Comparison of ENCODE assay signal across 19 cellular contexts in the genomic region with DNA sequence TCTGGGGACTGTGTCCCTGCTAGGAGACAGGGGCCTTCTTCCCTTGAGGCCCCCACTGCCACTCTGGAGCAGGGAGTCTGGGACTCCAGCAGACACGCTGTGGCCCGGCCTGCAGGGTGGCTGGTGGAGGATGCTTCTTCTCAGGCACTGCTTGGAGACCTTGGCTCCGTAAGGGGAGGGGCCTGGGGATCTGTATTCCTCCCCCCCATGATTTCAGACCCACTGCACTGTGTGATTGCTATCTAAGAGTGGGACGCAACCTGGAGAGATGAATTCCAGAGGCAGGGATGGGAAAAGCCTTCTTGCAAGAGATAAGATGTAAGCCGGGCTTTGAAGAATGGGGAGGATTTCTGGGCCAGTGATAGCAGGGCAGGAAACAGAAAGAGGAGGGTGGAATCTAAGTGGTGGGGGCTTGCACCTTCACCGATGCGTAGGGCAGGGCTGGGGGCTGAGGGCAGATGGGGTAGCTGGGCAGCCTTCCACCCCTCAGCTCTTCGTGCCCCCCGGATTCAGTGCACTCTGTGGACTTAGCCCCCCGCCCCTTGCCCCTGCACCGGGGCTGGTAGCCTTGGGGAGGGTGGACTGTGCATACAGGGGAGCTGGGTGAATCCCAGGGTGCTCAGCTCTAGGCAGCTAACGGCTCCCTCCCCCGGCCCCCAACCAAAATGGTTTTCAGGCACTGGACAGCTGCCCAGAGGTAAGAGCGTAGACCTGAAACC. TPM values are rescaled to one million over a fixed set of nuclear protein-coding genes. Genes with fewer than 3 reads are reported as not detected.
DNase-seq lines count a peak whose midpoint lies in the region; ATAC-seq and TF ChIP-seq lines count a peak whose summit lies in the region.
"Had no signal": no experiment of that assay in that cellular context is flagged by ENCODE, and none has a peak within 500 bp of the region (broad histone marks: within the 10 kb centered on the region; RNA-seq: fewer than 3 reads in every experiment).

No MANE protein-coding gene starts in this region.

- no peak overlapping the region for H3K4me3 ChIP-seq in IMR-90 (ENCODE audit: insufficient read depth, low read depth, low read length)
- peak overlapping the region; percentile 37 for H3K4me3 ChIP-seq in endodermal cell (ENCODE audit: low read length)
- H3K4me3 ChIP-seq in neural progenitor cell = peak overlapping the region; percentile 33
- H3K4me3 ChIP-seq: breast epithelium, lung had no signal

- peaks cover 2% of the 10 kb centered on the region for H3K27me3 Mint-ChIP-seq in endodermal cell (ENCODE audit: insufficient read depth)
- peaks cover 22% of the 10 kb centered on the region for H3K27me3 Mint-ChIP-seq in neural progenitor cell (ENCODE audit: insufficient read depth, low read depth)
- H3K27me3 Mint-ChIP-seq in T-cell = peaks cover 0 to 3% of the 10 kb centered on the region in 2 donors
- H3K27me3 Mint-ChIP-seq: stimulated activated memory B cell treated with anti-CD40 and anti-IgM and Interleukin-4, amounts not matched to agents 10 μg/mL and 1 μg/mL and 100 μg/mL, for 72 hours had no signal

- in situ Hi-C loops in IMR-90 (cut with MboI; ENCODE audit: low sequenced_read_pairs) = no loop called here

- no peak for TF ChIP-seq CTCF in C4-2B (conservative IDR thresholded peaks at IDR 0.05)
- TF ChIP-seq CTCF in IMR-90 (conservative IDR thresholded peaks at IDR 0.05; ENCODE audit: low read depth, low read length) = no peak
- TF ChIP-seq CTCF in endodermal cell (conservative IDR thresholded peaks at IDR 0.05) = no peak
- TF ChIP-seq CTCF in neural progenitor cell (IDR thresholded peaks at IDR 0.05) = no peak

- H3K4me3 Mint-ChIP-seq in endodermal cell = peak overlapping the region; percentile 49
- H3K4me3 Mint-ChIP-seq in neural progenitor cell = peak overlapping the region; percentile 68
- H3K4me3 Mint-ChIP-seq in T-cell = no peak overlapping the region
- H3K4me3 Mint-ChIP-seq: T-helper 1 cell treated with Interleukin-12 subunit alpha and Interleukin-12 subunit beta and Interleukin-4 antibody, amounts not matched to agents 30 μg/mL and 1 μg/mL, for 36 hours had no signal

- ATAC-seq in IMR-90 (ENCODE audit: low read depth) (no peak), HG02623 (IDR thresholded peaks at IDR 0.05; ENCODE audit: unreplicated experiment) (no peak), GM19455 (IDR thresholded peaks at IDR 0.05; ENCODE audit: unreplicated experiment) (no peak), T-cell (replicated peaks in 1 of 4) (no peak)
- ATAC-seq: stimulated activated memory B cell treated with anti-CD40 and anti-IgM and Interleukin-4, amounts not matched to agents 10 μg/mL and 1 μg/mL and 100 μg/mL, for 72 hours had no signal

- H3K36me3 Mint-ChIP-seq in endodermal cell (ENCODE audit: low read depth) (no peaks in the 10 kb centered on the region), neural progenitor cell (no peaks in the 10 kb centered on the region), T-cell (no peaks in the 10 kb centered on the region)
- H3K36me3 Mint-ChIP-seq: stimulated activated memory B cell treated with anti-CD40 and anti-IgM and Interleukin-4, amounts not matched to agents 10 μg/mL and 1 μg/mL and 100 μg/mL, for 72 hours had no signal

- H3F3A ChIP-seq in neural progenitor cell (ENCODE audit: low read depth) = peaks cover 77% of the 10 kb centered on the region

- no peak overlapping the region for H3K23ac ChIP-seq in IMR-90 (ENCODE audit: low read depth, low read length)

- POLR2A ChIA-PET in IMR-90 (lab: Charles Lee; ENCODE audit: unreplicated experiment) (no interaction called here), T-cell (lab: Charles Lee) (no interaction called here)

- no TSS peak for BruUV-seq in IMR-90 (replicated peaks; lab: Mats Ljungman, UMichigan)

- H4K20me1 ChIP-seq in IMR-90 (ENCODE audit: insufficient read depth, low read length) (peaks cover 74% of the 10 kb centered on the region), neural progenitor cell (ENCODE audit: low read depth) (peaks cover 24% of the 10 kb centered on the region)

- H3K36me3 ChIP-seq in IMR-90 (ENCODE audit: control insufficient read depth, insufficient read depth, low read length) (no peaks in the 10 kb centered on the region), endodermal cell (ENCODE audit: control insufficient read depth, insufficient read depth, low read length) (no peaks in the 10 kb centered on the region), neural progenitor cell (no peaks in the 10 kb centered on the region)
- H3K36me3 ChIP-seq: breast epithelium had no signal

- TF ChIP-seq POLR2A in IMR-90 (IDR thresholded peaks at IDR 0.05; ENCODE audit: low read depth, low read length) = no peak

- H2BK5ac ChIP-seq in IMR-90 (ENCODE audit: low read depth, low read length, poor library complexity, severe bottlenecking) = no peak overlapping the region

- no peak overlapping the region for H3K4me2 ChIP-seq in IMR-90 (ENCODE audit: low read depth, low read length)
- peak overlapping the region; percentile 78 for H3K4me2 ChIP-seq in neural progenitor cell

- H3K27ac ChIP-seq in C4-2B (peak overlapping the region; percentile 99), IMR-90 (ENCODE audit: insufficient read depth, low read length) (no peak overlapping the region), endodermal cell (ENCODE audit: low read depth, low read length) (peak overlapping the region; percentile 86), neural progenitor cell (peak overlapping the region; percentile 59)
- H3K27ac ChIP-seq: RWPE1 had no signal

- DNase-seq in IMR-90 = no peak
- DNase-seq in endodermal cell = peak; percentile 73
- no peak for DNase-seq in neural progenitor cell (ENCODE audit: low spot score)
- DNase-seq in HuH-7.5 (ENCODE audit: low spot score) = no peak
- no peak for DNase-seq in T-cell
- DNase-seq: activated CD4-positive, CD25-positive, alpha-beta regulatory T cell; activated CD8-positive, alpha-beta memory T cell treated with anti-CD3 and anti-CD28 coated beads, Interleukin-2, amount 50 U/mL, for 48 hours; activated naive CD4-positive, alpha-beta T cell treated with anti-CD3 and anti-CD28 coated beads, Interleukin-2, amount 50 U/mL, for 16 hours; effector CD4-positive, alpha-beta T cell; HCEC 1CT; NCI-H1694 had no signal

- no peaks in the 10 kb centered on the region for H3K79me2 ChIP-seq in neural progenitor cell (ENCODE audit: low read depth)

- H3K14ac ChIP-seq in IMR-90 (replicated peaks; ENCODE audit: low read depth, low read length) = no peak overlapping the region

- H2AFZ ChIP-seq in IMR-90 (replicated peaks; ENCODE audit: low read length, poor library complexity) = no peak overlapping the region
- H2AFZ ChIP-seq in neural progenitor cell (replicated peaks) = no peak overlapping the region

- peaks cover 16 to 57% of the 10 kb centered on the region in 2 experiments; a peak in 3 of 4 replicates for H3K79me1 ChIP-seq in IMR-90 (ENCODE audit: low read depth in 1 of 2, low read length in 2 of 2)

- 79% methylated on average over 2 of the region's 14 CpGs; no CpG with 5 or more reads in 1 of the 2 experiments for WGBS in IMR-90 (ENCODE audit: extremely low coverage in 2 of 2, insufficient read length in 1 of 2), 2 experiments
- 36 to 41% methylated on average over 4 to 14 of the region's 14 CpGs for WGBS in endodermal cell (ENCODE audit: insufficient coverage in 1 of 2, insufficient read length in 1 of 2), 2 experiments

- H3K4me1 Mint-ChIP-seq in endodermal cell (peaks cover 51% of the 10 kb centered on the region), neural progenitor cell (peaks cover 65% of the 10 kb centered on the region), T-cell (peaks cover 20 to 44% (median 25%) of the 10 kb centered on the region in 3 donors)

- H3K4me1 ChIP-seq in IMR-90 (ENCODE audit: control insufficient read depth, insufficient read depth, low read length) = peaks cover 13% of the 10 kb centered on the region
- peaks cover 27% of the 10 kb centered on the region for H3K4me1 ChIP-seq in endodermal cell (ENCODE audit: control insufficient read depth, insufficient read depth, low read length)
- peaks cover 38% of the 10 kb centered on the region for H3K4me1 ChIP-seq in neural progenitor cell

- H3K9me3 ChIP-seq in IMR-90 (ENCODE audit: control insufficient read depth, insufficient read depth, low read length) = no peaks in the 10 kb centered on the region
- H3K9me3 ChIP-seq in endodermal cell (ENCODE audit: control insufficient read depth, low read length) = no peaks in the 10 kb centered on the region
- no peaks in the 10 kb centered on the region for H3K9me3 ChIP-seq in neural progenitor cell (ENCODE audit: low read depth)
- H3K9me3 ChIP-seq: breast epithelium had no signal

- H4K5ac ChIP-seq in IMR-90 (ENCODE audit: low read depth, low read length) = no peak overlapping the region

- H2AK5ac ChIP-seq in IMR-90 (ENCODE audit: low read depth, low read length) = no peak overlapping the region

- H4K91ac ChIP-seq in IMR-90 (ENCODE audit: insufficient read depth, low read depth, low read length) = no peak overlapping the region; the same call in 1 of the 2 replicates

- dilution Hi-C loops in IMR-90 (cut with HindIII; ENCODE audit: low sequenced_read_pairs, unreplicated experiment) = no loop called here

- CTCF ChIA-PET in IMR-90 (lab: Yijun Ruan, JAX) = no interaction called here
- CTCF ChIA-PET in T-cell (lab: Charles Lee) = interaction anchor here (1.5 to 2.2 kb wide), 2 partner anchors 8 to 9 kb away, joined by 7 to 10 read pairs; no protein-coding TSS in a partner anchor

- H2BK20ac ChIP-seq in IMR-90 (ENCODE audit: low read depth, low read length) = no peak overlapping the region

- H3K9me3 Mint-ChIP-seq in endodermal cell (no peaks in the 10 kb centered on the region), neural progenitor cell (no peaks in the 10 kb centered on the region), T-cell (no peaks in the 10 kb centered on the region)
- H3K9me3 Mint-ChIP-seq: stimulated activated memory B cell treated with anti-CD40 and anti-IgM and Interleukin-4, amounts not matched to agents 10 μg/mL and 1 μg/mL and 100 μg/mL, for 72 hours; T-helper 1 cell treated with Interleukin-12 subunit alpha and Interleukin-12 subunit beta and Interleukin-4 antibody, amounts not matched to agents 30 μg/mL and 1 μg/mL, for 36 hours had no signal

- no peak overlapping the region for H3K56ac ChIP-seq in IMR-90 (ENCODE audit: extremely low read depth, insufficient read depth, low read length)

- H4K8ac ChIP-seq in IMR-90 (ENCODE audit: low read depth in 2 of 2, low read length in 2 of 2) = no peak overlapping the region

- H3K18ac ChIP-seq in IMR-90 (ENCODE audit: low read depth, low read length) = no peak overlapping the region

- H3K27ac Mint-ChIP-seq in endodermal cell (peak overlapping the region; percentile 85), neural progenitor cell (no peak overlapping the region), T-cell (no peak overlapping the region)
- H3K27ac Mint-ChIP-seq: stimulated activated memory B cell treated with anti-CD40 and anti-IgM and Interleukin-4, amounts not matched to agents 10 μg/mL and 1 μg/mL and 100 μg/mL, for 72 hours; T-helper 1 cell treated with Interleukin-12 subunit alpha and Interleukin-12 subunit beta and Interleukin-4 antibody, amounts not matched to agents 30 μg/mL and 1 μg/mL, for 36 hours had no signal

- intact Hi-C loops in IMR-90 (cut with micrococcal nuclease) = no loop called here

- H2BK120ac ChIP-seq in IMR-90 (ENCODE audit: low read depth, low read length) = no peak overlapping the region

- H2BK15ac ChIP-seq in IMR-90 (ENCODE audit: low read depth, low read length) = no peak overlapping the region

- TF ChIP-seq RAD21 in IMR-90 (IDR thresholded peaks at IDR 0.05; ENCODE audit: low read length) = no peak

- H3K4ac ChIP-seq in IMR-90 (ENCODE audit: low read depth, low read length) = no peak overlapping the region

- H3K27me3 ChIP-seq in IMR-90 (ENCODE audit: control insufficient read depth, insufficient read depth, low read length) = no peaks in the 10 kb centered on the region
- H3K27me3 ChIP-seq in endodermal cell (ENCODE audit: control insufficient read depth, insufficient read depth, low read length, poor library complexity, severe bottlenecking) = no peaks in the 10 kb centered on the region
- peaks cover 18% of the 10 kb centered on the region for H3K27me3 ChIP-seq in neural progenitor cell
- H3K27me3 ChIP-seq: breast epithelium had no signal

- H3K9ac ChIP-seq in IMR-90 (ENCODE audit: low read depth, low read length) = no peak overlapping the region
- H3K9ac ChIP-seq in endodermal cell (ENCODE audit: extremely low read depth, low read length, poor library complexity, severe bottlenecking) = no peak overlapping the region
- H3K9ac ChIP-seq in neural progenitor cell = no peak overlapping the region

- peak overlapping the region; percentile 4 for H2AK9ac ChIP-seq in IMR-90 (replicated peaks; ENCODE audit: low read depth, low read length, poor library complexity)

- peaks cover 3% of the 10 kb centered on the region; the same call in 1 of the 2 replicates for H3K9me1 ChIP-seq in IMR-90 (ENCODE audit: insufficient read depth, low read length)

RNA-seq across cellular contexts. Expression of gene GSE1, which starts 5.2 kb away (rescaled TPM):
- total RNA-seq in IMR-90 (2012; rRNA removed) (9.4 and 14.9 TPM in 2 replicates), endodermal cell (100 to 1,000 TPM; 108 to 128 TPM), neural progenitor cell (ENCODE audit: low replicate concordance) (7.7 and 20.4 TPM in 2 replicates), T-cell (10 to 100 TPM; 29.1 to 61.7 (median 37.4) TPM)
- polyA plus RNA-seq in IMR-90 (2012; rRNA removed) = 25.5 and 30.8 TPM in 2 replicates
- polyA plus RNA-seq in IMR-90 (2012; cell fraction: cytosol; rRNA removed) = 17.0 and 25.6 TPM in 2 replicates
- polyA plus RNA-seq in IMR-90 (2012; cell fraction: nucleus; rRNA removed; ENCODE audit: low replicate concordance) = 79.5 and 93.9 TPM in 2 replicates
- 55.0 TPM for polyA plus RNA-seq in endodermal cell (2013, experiment 1 of 2)
- polyA plus RNA-seq in endodermal cell (2013, experiment 2 of 2) = 54.2 TPM

Comparison
In these comparisons a context has a peak if more than half of its experiments do, and no peak if none do; other contexts are left out.
1. H3K4me3 Mint-ChIP-seq: peak in endodermal cell (single experiment) and neural progenitor cell (single experiment); none in T-cell (0 of 3).